1 cellular context compared by ENCODE assay signal in the genomic region with DNA sequence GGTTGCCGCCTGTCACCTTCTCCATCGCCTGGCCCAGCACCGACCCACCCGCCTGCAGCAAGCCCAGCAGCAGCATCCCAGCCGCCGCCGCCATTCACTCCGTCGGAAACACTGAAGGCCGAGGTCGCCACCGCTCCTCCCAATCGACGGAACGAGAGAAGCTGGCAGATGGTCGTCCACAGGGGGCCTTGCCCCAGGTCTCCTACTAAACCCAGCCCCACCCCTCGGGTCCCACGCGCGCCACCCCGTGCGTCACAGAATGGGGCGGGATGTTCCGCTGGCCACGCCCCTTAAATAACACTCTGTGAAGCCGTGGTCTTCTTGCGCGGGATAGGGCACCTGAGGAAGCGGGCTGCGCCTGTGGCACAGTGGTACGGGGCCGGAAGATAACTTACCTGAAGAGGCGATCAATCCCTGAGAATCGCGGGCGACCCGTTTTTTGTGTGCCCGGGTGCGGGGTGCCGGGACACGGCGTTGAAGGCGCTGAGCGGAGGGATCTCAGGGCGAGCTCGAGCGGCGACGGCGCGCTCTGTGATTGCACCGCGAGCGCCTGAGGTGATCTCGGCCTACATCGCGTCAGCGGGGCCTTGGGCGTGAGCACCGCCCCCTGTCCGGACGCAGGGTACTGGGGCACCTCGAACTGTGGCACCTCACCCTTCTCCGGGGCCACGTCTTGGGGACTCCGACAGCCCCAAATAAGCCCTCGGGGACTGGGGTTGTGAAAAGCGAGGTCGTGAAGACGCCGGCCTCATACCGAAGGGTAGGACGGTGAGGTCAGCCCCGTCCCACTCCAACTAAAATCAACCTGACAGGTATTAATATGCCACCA.
TF ChIP-seq lines count a peak whose summit lies in the region.

A gene (minus strand): TSS at position 207 of the 829 bp plus-strand sequence. CDS start 113 bp downstream, at position 94.

TF ChIP-seq in K562, 482 proteins besides CTCF, POLR2A, EP300 and RAD21 (continued from another document and continues in another):
- TF ChIP-seq, protein P1, sequence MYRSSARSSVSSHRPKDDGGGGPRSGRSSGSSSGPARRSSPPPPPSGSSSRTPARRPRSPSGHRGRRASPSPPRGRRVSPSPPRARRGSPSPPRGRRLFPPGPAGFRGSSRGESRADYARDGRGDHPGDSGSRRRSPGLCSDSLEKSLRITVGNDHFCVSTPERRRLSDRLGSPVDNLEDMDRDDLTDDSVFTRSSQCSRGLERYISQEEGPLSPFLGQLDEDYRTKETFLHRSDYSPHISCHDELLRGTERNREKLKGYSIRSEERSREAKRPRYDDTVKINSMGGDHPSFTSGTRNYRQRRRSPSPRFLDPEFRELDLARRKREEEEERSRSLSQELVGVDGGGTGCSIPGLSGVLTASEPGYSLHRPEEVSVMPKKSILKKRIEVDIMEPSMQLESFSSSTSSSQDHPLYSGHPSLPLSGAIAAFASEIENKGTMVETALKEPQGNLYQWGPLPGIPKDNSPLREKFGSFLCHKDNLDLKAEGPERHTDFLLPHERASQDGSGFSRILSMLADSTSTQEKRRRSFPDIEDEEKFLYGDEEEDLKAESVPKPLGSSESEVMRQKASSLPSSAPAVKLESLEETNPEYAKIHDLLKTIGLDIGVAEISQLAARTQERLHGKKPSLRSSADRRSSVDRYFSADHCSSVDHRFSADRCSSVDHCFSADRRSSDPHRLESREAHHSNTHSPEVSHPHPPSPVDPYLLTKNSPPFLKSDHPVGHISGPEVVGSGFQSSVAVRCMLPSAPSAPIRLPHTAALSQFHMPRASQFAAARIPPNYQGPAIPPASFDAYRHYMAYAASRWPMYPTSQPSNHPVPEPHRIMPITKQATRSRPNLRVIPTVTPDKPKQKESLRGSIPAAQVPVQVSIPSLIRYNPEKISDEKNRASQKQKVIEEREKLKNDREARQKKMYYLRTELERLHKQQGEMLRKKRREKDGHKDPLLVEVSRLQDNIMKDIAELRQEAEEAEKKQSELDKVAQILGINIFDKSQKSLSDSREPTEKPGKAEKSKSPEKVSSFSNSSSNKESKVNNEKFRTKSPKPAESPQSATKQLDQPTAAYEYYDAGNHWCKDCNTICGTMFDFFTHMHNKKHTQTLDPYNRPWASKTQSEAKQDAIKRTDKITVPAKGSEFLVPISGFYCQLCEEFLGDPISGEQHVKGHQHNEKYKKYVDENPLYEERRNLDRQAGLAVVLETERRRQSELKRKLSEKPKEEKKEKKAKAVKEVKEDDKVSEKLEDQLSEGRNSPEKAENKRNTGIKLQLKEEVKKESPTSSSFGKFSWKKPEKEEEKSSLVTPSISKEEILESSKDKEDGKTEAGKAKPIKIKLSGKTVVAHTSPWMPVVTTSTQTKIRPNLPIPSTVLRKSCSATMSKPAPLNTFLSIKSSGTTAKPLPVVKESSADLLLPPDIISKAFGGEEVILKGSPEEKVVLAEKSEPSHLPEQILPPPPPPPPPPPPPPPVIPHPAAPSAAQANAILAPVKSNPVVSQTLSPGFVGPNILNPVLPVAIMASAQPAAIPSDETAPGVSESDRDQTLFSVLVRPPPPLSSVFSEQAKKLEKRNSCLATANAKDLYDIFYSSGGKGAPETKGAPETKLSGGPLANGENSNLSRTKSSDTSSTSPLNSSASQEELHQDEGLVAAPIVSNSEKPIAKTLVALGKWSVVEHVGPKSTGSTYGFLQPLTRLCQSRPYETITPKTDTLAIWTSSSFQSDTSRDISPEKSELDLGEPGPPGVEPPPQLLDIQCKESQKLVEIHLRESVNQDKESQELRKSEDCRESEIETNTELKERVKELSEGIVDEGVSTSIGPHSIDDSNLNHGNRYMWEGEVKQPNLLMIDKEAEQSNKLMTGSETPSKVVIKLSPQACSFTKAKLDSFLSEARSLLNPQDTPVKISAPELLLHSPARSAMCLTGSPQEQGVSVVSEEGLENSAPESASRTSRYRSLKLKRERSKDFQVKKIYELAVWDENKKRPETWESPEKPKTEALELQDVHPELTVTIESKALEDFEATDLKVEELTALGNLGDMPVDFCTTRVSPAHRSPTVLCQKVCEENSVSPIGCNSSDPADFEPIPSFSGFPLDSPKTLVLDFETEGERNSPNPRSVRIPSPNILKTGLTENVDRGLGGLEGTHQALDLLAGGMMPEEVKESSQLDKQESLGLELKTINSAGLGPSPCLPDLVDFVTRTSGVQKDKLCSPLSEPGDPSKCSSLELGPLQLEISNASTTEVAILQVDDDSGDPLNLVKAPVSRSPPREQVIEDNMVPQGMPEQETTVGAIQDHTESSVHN (IDR thresholded peaks at IDR 0.05; ENCODE audit: borderline replicate concordance in 1 of 2, low read depth in 1 of 2): peak in 1 of 2 experiments; percentile 36; a peak in 1 of 4 replicates
- TF ChIP-seq SMARCA5 (IDR thresholded peaks at IDR 0.05) (no peak), RFX7 (CRISPR knock-in tag; IDR thresholded peaks at IDR 0.05) (no peak), RBM25 (IDR thresholded peaks at IDR 0.05; ENCODE audit: low read depth, low read length, severe bottlenecking) (no peak), EP400 (IDR thresholded peaks at IDR 0.05) (peak; percentile 99), CEBPG (CRISPR knock-in tag; IDR thresholded peaks at IDR 0.05) (peak; percentile 52), CEBPG (tag; conservative IDR thresholded peaks at IDR 0.05 in 1 of 2, IDR thresholded peaks at IDR 0.05 in 1 of 2) (peak in 1 of 2 experiments; percentile 57; a peak in 2 of 4 replicates), ESRRA (IDR thresholded peaks at IDR 0.05; ENCODE audit: borderline replicate concordance, low read depth) (peak; percentile 84; the same call in 1 of the 2 replicates), NFE2L1 (tag; IDR thresholded peaks at IDR 0.05; ENCODE audit: borderline replicate concordance, low read depth) (no peak), ZNF217 (CRISPR knock-in tag; IDR thresholded peaks at IDR 0.05) (no peak), ZNF239 (CRISPR knock-in tag; IDR thresholded peaks at IDR 0.05) (no peak), HCFC1 (IDR thresholded peaks at IDR 0.05; ENCODE audit: low read depth, low read length) (peak; percentile 59), SMARCB1 (IDR thresholded peaks at IDR 0.05; ENCODE audit: insufficient read length, low read depth) (no peak), ZNF507 (tag; conservative IDR thresholded peaks at IDR 0.05) (no peak), MXI1 (IDR thresholded peaks at IDR 0.05; ENCODE audit: low read depth, low read length) (peak; percentile 33), ZNF24 (IDR thresholded peaks at IDR 0.05) (0 out of 2 replicates have a peak, but pooled peaks have one; percentile 43), ZNF75A (CRISPR knock-in tag; IDR thresholded peaks at IDR 0.05) (no peak), ZNF551 (CRISPR knock-in tag; IDR thresholded peaks at IDR 0.05) (no peak)
- TF ChIP-seq, protein P2, sequence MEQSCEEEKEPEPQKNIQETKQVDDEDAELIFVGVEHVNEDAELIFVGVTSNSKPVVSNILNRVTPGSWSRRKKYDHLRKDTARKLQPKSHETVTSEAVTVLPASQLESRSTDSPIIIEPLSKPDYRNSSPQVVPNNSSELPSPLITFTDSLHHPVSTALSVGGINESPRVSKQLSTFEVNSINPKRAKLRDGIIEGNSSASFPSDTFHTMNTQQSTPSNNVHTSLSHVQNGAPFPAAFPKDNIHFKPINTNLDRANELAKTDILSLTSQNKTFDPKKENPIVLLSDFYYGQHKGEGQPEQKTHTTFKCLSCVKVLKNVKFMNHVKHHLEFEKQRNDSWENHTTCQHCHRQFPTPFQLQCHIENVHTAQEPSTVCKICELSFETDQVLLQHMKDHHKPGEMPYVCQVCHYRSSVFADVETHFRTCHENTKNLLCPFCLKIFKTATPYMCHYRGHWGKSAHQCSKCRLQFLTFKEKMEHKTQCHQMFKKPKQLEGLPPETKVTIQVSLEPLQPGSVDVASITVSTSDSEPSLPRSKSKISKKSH (CRISPR knock-in tag; IDR thresholded peaks at IDR 0.05): no peak
- TF ChIP-seq, protein P3, sequence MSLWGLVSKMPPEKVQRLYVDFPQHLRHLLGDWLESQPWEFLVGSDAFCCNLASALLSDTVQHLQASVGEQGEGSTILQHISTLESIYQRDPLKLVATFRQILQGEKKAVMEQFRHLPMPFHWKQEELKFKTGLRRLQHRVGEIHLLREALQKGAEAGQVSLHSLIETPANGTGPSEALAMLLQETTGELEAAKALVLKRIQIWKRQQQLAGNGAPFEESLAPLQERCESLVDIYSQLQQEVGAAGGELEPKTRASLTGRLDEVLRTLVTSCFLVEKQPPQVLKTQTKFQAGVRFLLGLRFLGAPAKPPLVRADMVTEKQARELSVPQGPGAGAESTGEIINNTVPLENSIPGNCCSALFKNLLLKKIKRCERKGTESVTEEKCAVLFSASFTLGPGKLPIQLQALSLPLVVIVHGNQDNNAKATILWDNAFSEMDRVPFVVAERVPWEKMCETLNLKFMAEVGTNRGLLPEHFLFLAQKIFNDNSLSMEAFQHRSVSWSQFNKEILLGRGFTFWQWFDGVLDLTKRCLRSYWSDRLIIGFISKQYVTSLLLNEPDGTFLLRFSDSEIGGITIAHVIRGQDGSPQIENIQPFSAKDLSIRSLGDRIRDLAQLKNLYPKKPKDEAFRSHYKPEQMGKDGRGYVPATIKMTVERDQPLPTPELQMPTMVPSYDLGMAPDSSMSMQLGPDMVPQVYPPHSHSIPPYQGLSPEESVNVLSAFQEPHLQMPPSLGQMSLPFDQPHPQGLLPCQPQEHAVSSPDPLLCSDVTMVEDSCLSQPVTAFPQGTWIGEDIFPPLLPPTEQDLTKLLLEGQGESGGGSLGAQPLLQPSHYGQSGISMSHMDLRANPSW (CRISPR knock-in tag; IDR thresholded peaks at IDR 0.05): no peak
- TF ChIP-seq, protein P4, sequence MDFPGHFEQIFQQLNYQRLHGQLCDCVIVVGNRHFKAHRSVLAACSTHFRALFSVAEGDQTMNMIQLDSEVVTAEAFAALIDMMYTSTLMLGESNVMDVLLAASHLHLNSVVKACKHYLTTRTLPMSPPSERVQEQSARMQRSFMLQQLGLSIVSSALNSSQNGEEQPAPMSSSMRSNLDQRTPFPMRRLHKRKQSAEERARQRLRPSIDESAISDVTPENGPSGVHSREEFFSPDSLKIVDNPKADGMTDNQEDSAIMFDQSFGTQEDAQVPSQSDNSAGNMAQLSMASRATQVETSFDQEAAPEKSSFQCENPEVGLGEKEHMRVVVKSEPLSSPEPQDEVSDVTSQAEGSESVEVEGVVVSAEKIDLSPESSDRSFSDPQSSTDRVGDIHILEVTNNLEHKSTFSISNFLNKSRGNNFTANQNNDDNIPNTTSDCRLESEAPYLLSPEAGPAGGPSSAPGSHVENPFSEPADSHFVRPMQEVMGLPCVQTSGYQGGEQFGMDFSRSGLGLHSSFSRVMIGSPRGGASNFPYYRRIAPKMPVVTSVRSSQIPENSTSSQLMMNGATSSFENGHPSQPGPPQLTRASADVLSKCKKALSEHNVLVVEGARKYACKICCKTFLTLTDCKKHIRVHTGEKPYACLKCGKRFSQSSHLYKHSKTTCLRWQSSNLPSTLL (IDR thresholded peaks at IDR 0.05): no peak
- TF ChIP-seq, protein P5, sequence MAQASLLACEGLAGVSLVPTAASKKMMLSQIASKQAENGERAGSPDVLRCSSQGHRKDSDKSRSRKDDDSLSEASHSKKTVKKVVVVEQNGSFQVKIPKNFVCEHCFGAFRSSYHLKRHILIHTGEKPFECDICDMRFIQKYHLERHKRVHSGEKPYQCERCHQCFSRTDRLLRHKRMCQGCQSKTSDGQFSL (CRISPR knock-in tag; IDR thresholded peaks at IDR 0.05): no peak; the same call in 1 of the 2 replicates
- TF ChIP-seq, protein P5 (tag; IDR thresholded peaks at IDR 0.05): no peak
- TF ChIP-seq, protein P6, sequence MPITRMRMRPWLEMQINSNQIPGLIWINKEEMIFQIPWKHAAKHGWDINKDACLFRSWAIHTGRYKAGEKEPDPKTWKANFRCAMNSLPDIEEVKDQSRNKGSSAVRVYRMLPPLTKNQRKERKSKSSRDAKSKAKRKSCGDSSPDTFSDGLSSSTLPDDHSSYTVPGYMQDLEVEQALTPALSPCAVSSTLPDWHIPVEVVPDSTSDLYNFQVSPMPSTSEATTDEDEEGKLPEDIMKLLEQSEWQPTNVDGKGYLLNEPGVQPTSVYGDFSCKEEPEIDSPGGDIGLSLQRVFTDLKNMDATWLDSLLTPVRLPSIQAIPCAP (CRISPR knock-in tag; IDR thresholded peaks at IDR 0.05; ENCODE audit: borderline replicate concordance): 0 out of 2 replicates have a peak, but pooled peaks have one; percentile 53
- TF ChIP-seq, protein P7, sequence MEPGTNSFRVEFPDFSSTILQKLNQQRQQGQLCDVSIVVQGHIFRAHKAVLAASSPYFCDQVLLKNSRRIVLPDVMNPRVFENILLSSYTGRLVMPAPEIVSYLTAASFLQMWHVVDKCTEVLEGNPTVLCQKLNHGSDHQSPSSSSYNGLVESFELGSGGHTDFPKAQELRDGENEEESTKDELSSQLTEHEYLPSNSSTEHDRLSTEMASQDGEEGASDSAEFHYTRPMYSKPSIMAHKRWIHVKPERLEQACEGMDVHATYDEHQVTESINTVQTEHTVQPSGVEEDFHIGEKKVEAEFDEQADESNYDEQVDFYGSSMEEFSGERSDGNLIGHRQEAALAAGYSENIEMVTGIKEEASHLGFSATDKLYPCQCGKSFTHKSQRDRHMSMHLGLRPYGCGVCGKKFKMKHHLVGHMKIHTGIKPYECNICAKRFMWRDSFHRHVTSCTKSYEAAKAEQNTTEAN (CRISPR knock-in tag; IDR thresholded peaks at IDR 0.05): no peak
- TF ChIP-seq, protein P8, sequence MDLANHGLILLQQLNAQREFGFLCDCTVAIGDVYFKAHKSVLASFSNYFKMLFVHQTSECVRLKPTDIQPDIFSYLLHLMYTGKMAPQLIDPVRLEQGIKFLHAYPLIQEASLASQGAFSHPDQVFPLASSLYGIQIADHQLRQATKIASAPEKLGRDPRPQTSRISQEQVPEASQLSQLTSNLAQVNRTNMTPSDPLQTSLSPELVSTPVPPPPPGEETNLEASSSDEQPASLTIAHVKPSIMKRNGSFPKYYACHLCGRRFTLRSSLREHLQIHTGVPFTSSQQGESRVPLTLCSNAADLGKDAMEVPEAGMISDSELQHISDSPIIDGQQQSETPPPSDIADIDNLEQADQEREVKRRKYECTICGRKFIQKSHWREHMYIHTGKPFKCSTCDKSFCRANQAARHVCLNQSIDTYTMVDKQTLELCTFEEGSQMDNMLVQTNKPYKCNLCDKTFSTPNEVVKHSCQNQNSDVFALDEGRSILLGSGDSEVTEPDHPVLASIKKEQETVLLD (IDR thresholded peaks at IDR 0.05): peak; percentile 88
- TF ChIP-seq, protein P9, sequence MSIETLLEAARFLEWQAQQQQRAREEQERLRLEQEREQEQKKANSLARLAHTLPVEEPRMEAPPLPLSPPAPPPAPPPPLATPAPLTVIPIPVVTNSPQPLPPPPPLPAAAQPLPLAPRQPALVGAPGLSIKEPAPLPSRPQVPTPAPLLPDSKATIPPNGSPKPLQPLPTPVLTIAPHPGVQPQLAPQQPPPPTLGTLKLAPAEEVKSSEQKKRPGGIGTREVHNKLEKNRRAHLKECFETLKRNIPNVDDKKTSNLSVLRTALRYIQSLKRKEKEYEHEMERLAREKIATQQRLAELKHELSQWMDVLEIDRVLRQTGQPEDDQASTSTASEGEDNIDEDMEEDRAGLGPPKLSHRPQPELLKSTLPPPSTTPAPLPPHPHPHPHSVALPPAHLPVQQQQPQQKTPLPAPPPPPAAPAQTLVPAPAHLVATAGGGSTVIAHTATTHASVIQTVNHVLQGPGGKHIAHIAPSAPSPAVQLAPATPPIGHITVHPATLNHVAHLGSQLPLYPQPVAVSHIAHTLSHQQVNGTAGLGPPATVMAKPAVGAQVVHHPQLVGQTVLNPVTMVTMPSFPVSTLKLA (conservative IDR thresholded peaks at IDR 0.05): peak; percentile 98 to 99
